ENCODE assay signal across 14 cellular contexts in genomic region chr11:180242-180641, GRCh38. TPM values are rescaled to one million over a fixed set of nuclear protein-coding genes. Genes with fewer than 3 reads are reported as not detected.
DNase-seq lines count a peak whose midpoint lies in the region; ATAC-seq and TF ChIP-seq lines count a peak whose summit lies in the region.
"Not testable (repeated sequence)": the region's sequence is repeated elsewhere in the genome, so short reads cannot be mapped to it uniquely, and the experiment has no call there.
"Had no signal": no experiment of that assay in that cellular context is flagged by ENCODE, and none has a peak within 500 bp of the region (broad histone marks: within the 10 kb centered on the region; RNA-seq: fewer than 3 reads in every experiment).

No MANE protein-coding gene starts in this region.

- not testable (repeated sequence) for TF ChIP-seq POLR2A in HCT116 (IDR thresholded peaks at IDR 0.05; ENCODE audit: borderline replicate concordance, extremely low read depth, insufficient read depth, insufficient read length)

- RAD21 ChIA-PET in HCT116 (lab: Charles Lee; ENCODE audit: low non-redundant PET in 1 of 2, low total read pairs in 2 of 2, uncharacterized antibody in 2 of 2, unreplicated experiment in 2 of 2) = not testable (repeated sequence)

- not testable (repeated sequence) for H3K9me3 Mint-ChIP-seq in activated naive CD4-positive, alpha-beta T cell treated with anti-CD3 and anti-CD28 coated beads for 36 hours; MCF 10A (ENCODE audit: unreplicated experiment); mesothelial cell of epicardium; progenitor cell of endocrine pancreas (ENCODE audit: low read depth)

- POLR2A ChIA-PET in HCT116 (lab: Charles Lee); MCF 10A (lab: Yijun Ruan, JAX): not testable (repeated sequence)

- not testable (repeated sequence) for H3K4me3 ChIP-seq in AG09309 (ENCODE audit: control insufficient read depth, low read depth, low read length); HCT116 (replicated peaks in 1 of 2; ENCODE audit: low read depth in 1 of 2, low read length in 2 of 2); OCI-LY1 (ENCODE audit: low read depth, low read length, poor library complexity, severe bottlenecking); fibroblast of pulmonary artery (replicated peaks; ENCODE audit: low read depth, low read length)

- H3K4me1 ChIP-seq in HCT116 (ENCODE audit: control insufficient read depth in 1 of 2, insufficient read depth in 2 of 2, low read length in 2 of 2); OCI-LY1 (ENCODE audit: insufficient read depth, low read length, severe bottlenecking): not testable (repeated sequence)

- not testable (repeated sequence) for H3K4me1 Mint-ChIP-seq in activated naive CD4-positive, alpha-beta T cell treated with anti-CD3 and anti-CD28 coated beads for 36 hours (ENCODE audit: low read depth); MCF 10A (ENCODE audit: insufficient read depth, unreplicated experiment); mesothelial cell of epicardium; progenitor cell of endocrine pancreas (ENCODE audit: low read depth)

- not testable (repeated sequence) for H3K4me2 ChIP-seq in HCT116 (ENCODE audit: low read length); OCI-LY1 (ENCODE audit: low read length)

- peak overlapping the region; percentile 26 for H3K4me3 Mint-ChIP-seq in activated naive CD4-positive, alpha-beta T cell treated with anti-CD3 and anti-CD28 coated beads for 36 hours
- H3K4me3 Mint-ChIP-seq in MCF 10A (ENCODE audit: unreplicated experiment); mesothelial cell of epicardium; progenitor cell of endocrine pancreas (ENCODE audit: low read depth): not testable (repeated sequence)

- H4K20me1 ChIP-seq in HCT116 (ENCODE audit: insufficient read depth); OCI-LY1 (ENCODE audit: insufficient read depth, low read length): not testable (repeated sequence)

- intact Hi-C loops in HCT116 (cut with micrococcal nuclease); activated naive CD4-positive, alpha-beta T cell treated with anti-CD3 and anti-CD28 coated beads for 36 hours (cut with micrococcal nuclease); MCF 10A (cut with micrococcal nuclease): not testable (repeated sequence)

- not testable (repeated sequence) for H3K27ac Mint-ChIP-seq in activated naive CD4-positive, alpha-beta T cell treated with anti-CD3 and anti-CD28 coated beads for 36 hours; MCF 10A (ENCODE audit: low read depth, unreplicated experiment); mesothelial cell of epicardium; progenitor cell of endocrine pancreas

- not testable (repeated sequence) for H3K36me3 Mint-ChIP-seq in activated naive CD4-positive, alpha-beta T cell treated with anti-CD3 and anti-CD28 coated beads for 36 hours (ENCODE audit: low read depth); MCF 10A (ENCODE audit: insufficient read depth, unreplicated experiment); mesothelial cell of epicardium; progenitor cell of endocrine pancreas (ENCODE audit: insufficient read depth)

- not testable (repeated sequence) for H3K36me3 ChIP-seq in HCT116 (ENCODE audit: control insufficient read depth in 1 of 2, insufficient read depth in 2 of 2, low read length in 2 of 2); OCI-LY1 (ENCODE audit: insufficient read depth, low read length)

- not testable (repeated sequence) for H3K79me2 ChIP-seq in HCT116 (ENCODE audit: insufficient read depth, low read length); OCI-LY1 (ENCODE audit: insufficient read depth, low read length)

- CTCF ChIA-PET in HCT116 (lab: Charles Lee); activated naive CD4-positive, alpha-beta T cell treated with anti-CD3 and anti-CD28 coated beads for 36 hours (lab: Charles Lee); MCF 10A (lab: Yijun Ruan, JAX): not testable (repeated sequence)

- not testable (repeated sequence) for ATAC-seq in HCT116

- TF ChIP-seq RAD21 in HCT116 (IDR thresholded peaks at IDR 0.05; ENCODE audit: low read depth) = not testable (repeated sequence)

- not testable (repeated sequence) for H2AFZ ChIP-seq in HCT116 (ENCODE audit: low read depth, low read length, poor library complexity, severe bottlenecking); OCI-LY1 (ENCODE audit: low read length)

- not testable (repeated sequence) for DNase-seq in AG09309 (ENCODE audit: low read depth); HCT116 (ENCODE audit: low read depth, low spot score); activated naive CD4-positive, alpha-beta T cell treated with anti-CD3 and anti-CD28 coated beads for 36 hours; MCF 10A (ENCODE audit: unreplicated experiment); fibroblast of pulmonary artery (ENCODE audit: low read depth); mesothelial cell of epicardium (ENCODE audit: low spot score in 2 of 2, unreplicated experiment in 2 of 2); progenitor cell of endocrine pancreas (ENCODE audit: low spot score, unreplicated experiment)

- not testable (repeated sequence) for H3F3A ChIP-seq in OCI-LY1 (ENCODE audit: insufficient read depth, low read length)

- TF ChIP-seq CTCF in AG09309 (IDR thresholded peaks at IDR 0.05; ENCODE audit: control insufficient read depth, insufficient read depth, low read depth, low read length, missing control alignments) = peak; percentile 30
- peak; percentile 21 to 61 (median 35); a peak in 5 of 6 replicates for TF ChIP-seq CTCF in HCT116 (IDR thresholded peaks at IDR 0.05 in 2 of 3, conservative IDR thresholded peaks at IDR 0.05 in 1 of 3; ENCODE audit: borderline replicate concordance in 1 of 3, insufficient read depth in 1 of 3, low read depth in 2 of 3, low read length in 2 of 3)
- peak; percentile 19; the same call in 1 of the 2 replicates for TF ChIP-seq CTCF in OCI-LY1 (IDR thresholded peaks at IDR 0.05; ENCODE audit: low read length)
- TF ChIP-seq CTCF in MCF 10A (IDR thresholded peaks at IDR 0.05; ENCODE audit: unreplicated experiment) = peak; percentile 20
- TF ChIP-seq CTCF in fibroblast of pulmonary artery (IDR thresholded peaks at IDR 0.05; ENCODE audit: low read length, missing control alignments) = peak; percentile 12
- peak; percentile 27 for TF ChIP-seq CTCF in mesothelial cell of epicardium (IDR thresholded peaks at IDR 0.05; ENCODE audit: unreplicated experiment)
- TF ChIP-seq CTCF in progenitor cell of endocrine pancreas (IDR thresholded peaks at IDR 0.05; ENCODE audit: unreplicated experiment) = peak; percentile 26

- H3K9me3 ChIP-seq in HCT116 (ENCODE audit: control insufficient read depth in 1 of 2, insufficient read depth in 1 of 2, low read depth in 1 of 2, low read length in 2 of 2); OCI-LY1 (ENCODE audit: low read length): not testable (repeated sequence)

- not testable (repeated sequence) for H3K9ac ChIP-seq in HCT116 (ENCODE audit: low read length); OCI-LY1 (ENCODE audit: low read length)

- not testable (repeated sequence) for H3K27me3 Mint-ChIP-seq in activated naive CD4-positive, alpha-beta T cell treated with anti-CD3 and anti-CD28 coated beads for 36 hours (ENCODE audit: low read depth); mesothelial cell of epicardium (ENCODE audit: low read depth); progenitor cell of endocrine pancreas
- H3K27me3 Mint-ChIP-seq in MCF 10A (ENCODE audit: insufficient read depth, unreplicated experiment) = peaks cover 11% of the 10 kb centered on the region

- not testable (repeated sequence) for H3K27ac ChIP-seq in HCT116 (ENCODE audit: low read depth, low read length); OCI-LY1 (ENCODE audit: low read depth, low read length, poor library complexity, severe bottlenecking)

- not testable (repeated sequence) for BruUV-seq in HCT116 (replicated peaks; lab: Mats Ljungman, UMichigan); MCF 10A (replicated peaks; lab: Mats Ljungman, UMichigan)

- H3K9me2 ChIP-seq in HCT116 (ENCODE audit: insufficient read depth); OCI-LY1 (ENCODE audit: low read depth, low read length): not testable (repeated sequence)

- not testable (repeated sequence) for H3K27me3 ChIP-seq in HCT116 (ENCODE audit: insufficient read depth, low read length); OCI-LY1 (ENCODE audit: insufficient read depth, low read length)

RNA-seq across cellular contexts. Expression of gene SCGB1C1, which starts 12.6 kb away (rescaled TPM):
- total RNA-seq in HCT116 (2021; ENCODE audit: unreplicated experiment) (not detected), MCF 10A (2022) (not detected in 2 replicates), mesothelial cell of epicardium (not detected in 3 replicates), progenitor cell of endocrine pancreas (not detected in 2 replicates)
- polyA plus RNA-seq in HCT116 (2012) = not detected in 2 replicates
- not detected for total RNA-seq in activated naive CD4-positive, alpha-beta T cell treated with anti-CD3 and anti-CD28 coated beads for 36 hours
- total RNA-seq: A172; Caco-2; CD4-positive, alpha-beta memory T cell; G401; Right ventricle myocardium inferior; SJSA1 had no signal
- polyA plus RNA-seq: CD4-positive, alpha-beta memory T cell had no signal

RNA-seq across cellular contexts. Expression of gene BET1L, which starts 27.0 kb away (rescaled TPM):
- total RNA-seq in HCT116 (2021; ENCODE audit: unreplicated experiment) (49.1 TPM), MCF 10A (2022) (65.3 and 66.1 TPM in 2 replicates), mesothelial cell of epicardium (64.3 to 68.2 TPM (median 65.5 TPM) in 3 replicates), progenitor cell of endocrine pancreas (46.9 and 49.6 TPM in 2 replicates)
- 46.9 and 53.9 TPM in 2 replicates for polyA plus RNA-seq in HCT116 (2012)
- 10 to 100 TPM; 50.4 to 51.6 TPM for total RNA-seq in activated naive CD4-positive, alpha-beta T cell treated with anti-CD3 and anti-CD28 coated beads for 36 hours

RNA-seq across cellular contexts. Expression of gene RIC8A, which starts 27.3 kb away (rescaled TPM):
- total RNA-seq in HCT116 (2021; ENCODE audit: unreplicated experiment) (75.2 TPM), MCF 10A (2022) (93.3 and 109 TPM in 2 replicates), mesothelial cell of epicardium (85.2 to 100.0 TPM (median 91.8 TPM) in 3 replicates), progenitor cell of endocrine pancreas (83.7 and 88.0 TPM in 2 replicates)
- 46.9 and 51.6 TPM in 2 replicates for polyA plus RNA-seq in HCT116 (2012)
- total RNA-seq in activated naive CD4-positive, alpha-beta T cell treated with anti-CD3 and anti-CD28 coated beads for 36 hours = 10 to 100 TPM; 74.9 to 85.0 TPM

RNA-seq across cellular contexts. Expression of gene SIRT3, which starts 55.9 kb away (rescaled TPM):
- 17.9 TPM for total RNA-seq in HCT116 (2021; ENCODE audit: unreplicated experiment)
- 16.4 and 19.3 TPM in 2 replicates for polyA plus RNA-seq in HCT116 (2012)
- 10 to 100 TPM; 16.1 to 20.1 TPM for total RNA-seq in activated naive CD4-positive, alpha-beta T cell treated with anti-CD3 and anti-CD28 coated beads for 36 hours
- total RNA-seq in MCF 10A (2022) = 19.8 and 20.5 TPM in 2 replicates
- 33.2 to 33.7 TPM (median 33.3 TPM) in 3 replicates for total RNA-seq in mesothelial cell of epicardium
- 27.0 and 29.3 TPM in 2 replicates for total RNA-seq in progenitor cell of endocrine pancreas

RNA-seq across cellular contexts. Expression of gene PSMD13, which starts 56.5 kb away (rescaled TPM):
- total RNA-seq in HCT116 (2021; ENCODE audit: unreplicated experiment) (179 TPM), MCF 10A (2022) (86.8 and 103 TPM in 2 replicates), mesothelial cell of epicardium (93.0 to 96.2 TPM (median 93.9 TPM) in 3 replicates), progenitor cell of endocrine pancreas (100 and 103 TPM in 2 replicates)
- 146 and 190 TPM in 2 replicates for polyA plus RNA-seq in HCT116 (2012)
- 100 to 1,000 TPM; 206 to 210 TPM for total RNA-seq in activated naive CD4-positive, alpha-beta T cell treated with anti-CD3 and anti-CD28 coated beads for 36 hours
